ENCODE assay signal across 26 cellular contexts in the genomic region with DNA sequence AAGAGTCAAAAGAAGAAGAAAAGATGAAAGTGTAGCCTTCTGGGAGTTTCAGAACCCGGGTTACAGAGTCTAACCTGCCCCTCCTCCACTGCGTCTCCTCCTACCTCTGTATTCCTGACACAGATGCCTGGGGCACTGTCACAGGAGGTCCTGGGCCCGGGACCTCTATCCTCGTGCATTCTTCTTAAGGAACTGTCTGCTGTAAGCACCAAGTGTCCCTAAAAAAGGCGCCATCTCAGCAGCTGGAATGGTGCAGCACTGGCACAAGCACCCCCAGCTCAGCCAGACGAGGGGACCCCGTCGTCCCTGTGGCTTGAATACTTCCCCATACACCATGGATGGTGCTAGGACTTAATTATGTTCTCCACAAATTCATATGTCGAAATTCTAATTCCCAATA.
"Had no signal": no experiment of that assay in that cellular context is flagged by ENCODE, and none has a peak within 500 bp of the region (broad histone marks: within the 10 kb centered on the region; RNA-seq: fewer than 3 reads in every experiment).

No MANE protein-coding gene starts in this region.

- H3K9me3 ChIP-seq: left lung, lower lobe of right lung, stomach, thoracic aorta, tibial artery, upper lobe of right lung had no signal

- H3K27me3 ChIP-seq: left lung, upper lobe of right lung had no signal

- H3K4me3 Mint-ChIP-seq: immature natural killer cell; mesothelial cell of epicardium; naive thymus-derived CD4-positive, alpha-beta T cell; natural killer cell treated with Interleukin-12 subunit alpha and Interleukin-12 subunit beta and Interleukin-15 and Interleukin-18, amount 100 ng/mL, for 72 hours; stimulated activated naive B cell treated with anti-CD40 and anti-IgM and Interleukin-4, amounts not matched to agents 10 μg/mL and 1 μg/mL and 100 μg/mL, for 72 hours had no signal

- DNase-seq: hypothalamus; immature natural killer cell; kidney; left colon; left lung; lower lobe of right lung; mammary epithelial cell; mesenchymal stem cell; nucleus accumbens; right cardiac atrium; stimulated activated CD4-positive, alpha-beta T cell treated with anti-CD3 and anti-CD28 coated beads, Interleukin-12 subunit alpha, Interleukin-12 subunit beta, amount 100 ng/mL, for 4 hours; stimulated activated CD4-positive, alpha-beta T cell treated with anti-CD3 and anti-CD28 coated beads, Interleukin-15, amount 100 ng/mL, for 24 hours; stimulated activated CD4-positive, alpha-beta T cell treated with anti-CD3 and anti-CD28 coated beads, Interleukin-2, amount 100 ng/mL, for 24 hours; stimulated activated CD4-positive, alpha-beta T cell treated with anti-CD3 and anti-CD28 coated beads, Interleukin-4, amount 100 ng/mL, for 1 hour; stimulated activated naive B cell treated with anti-CD40 and anti-IgM and Interleukin-4, amounts not matched to agents 10 μg/mL and 1 μg/mL and 100 μg/mL, for 72 hours; stimulated activated naive CD8-positive, alpha-beta T cell treated with anti-CD3 and anti-CD28 coated beads, Interleukin-15, Interleukin-2, amounts not matched to agents 100 U/mL and 50 U/mL, for 24 hours; stomach; tibial artery; trophoblast cell; upper lobe of right lung had no signal

- H3K27ac Mint-ChIP-seq: immature natural killer cell; mesothelial cell of epicardium; naive thymus-derived CD4-positive, alpha-beta T cell; natural killer cell treated with Interleukin-12 subunit alpha and Interleukin-12 subunit beta and Interleukin-15 and Interleukin-18, amount 100 ng/mL, for 72 hours had no signal

- H3K27ac ChIP-seq: left lung, lower lobe of right lung, parathyroid adenoma, skin epidermis, stomach, thoracic aorta, tibial artery, upper lobe of right lung had no signal

- H3K9me3 Mint-ChIP-seq: immature natural killer cell; naive thymus-derived CD4-positive, alpha-beta T cell; natural killer cell treated with Interleukin-12 subunit alpha and Interleukin-12 subunit beta and Interleukin-15 and Interleukin-18, amount 100 ng/mL, for 72 hours; stimulated activated naive B cell treated with anti-CD40 and anti-IgM and Interleukin-4, amounts not matched to agents 10 μg/mL and 1 μg/mL and 100 μg/mL, for 72 hours had no signal

- H3K4me1 ChIP-seq: left lung, lower lobe of right lung, parathyroid adenoma, stomach, tibial artery, upper lobe of right lung had no signal

- H3K36me3 Mint-ChIP-seq: immature natural killer cell; mesothelial cell of epicardium; naive thymus-derived CD4-positive, alpha-beta T cell; natural killer cell treated with Interleukin-12 subunit alpha and Interleukin-12 subunit beta and Interleukin-15 and Interleukin-18, amount 100 ng/mL, for 72 hours; stimulated activated naive B cell treated with anti-CD40 and anti-IgM and Interleukin-4, amounts not matched to agents 10 μg/mL and 1 μg/mL and 100 μg/mL, for 72 hours had no signal

- H3K36me3 ChIP-seq: left lung, lower lobe of right lung, stomach, thoracic aorta, tibial artery, upper lobe of right lung had no signal

- H3K4me1 Mint-ChIP-seq: immature natural killer cell; mesothelial cell of epicardium; naive thymus-derived CD4-positive, alpha-beta T cell; stimulated activated naive B cell treated with anti-CD40 and anti-IgM and Interleukin-4, amounts not matched to agents 10 μg/mL and 1 μg/mL and 100 μg/mL, for 72 hours had no signal

- H3K4me3 ChIP-seq: left lung, lower lobe of right lung, skin epidermis, stomach, thoracic aorta, tibial artery, upper lobe of right lung had no signal
